2 cellular contexts compared by ENCODE assay signal in genomic region chr4:157895205-157895604, GRCh38.
A peak's percentile ranks its signal among the peaks of the same experiment; 100 is the strongest.
TF ChIP-seq lines count a peak whose summit lies in the region.

No MANE protein-coding gene starts in this region.

TF ChIP-seq in GM23338, 12 proteins besides CTCF, POLR2A, EP300 and RAD21 (continued from another document):
- TF ChIP-seq ZNF114 (CRISPR knock-in tag; IDR thresholded peaks at IDR 0.05) = no peak
- no peak for TF ChIP-seq JUNB (IDR thresholded peaks at IDR 0.05; ENCODE audit: unreplicated experiment)
- no peak for TF ChIP-seq EZH2 (IDR thresholded peaks at IDR 0.05; ENCODE audit: low read depth, unreplicated experiment)
- TF ChIP-seq EZH2phosphoT487 (IDR thresholded peaks at IDR 0.05; ENCODE audit: unreplicated experiment) = no peak
- TF ChIP-seq STAT1 (IDR thresholded peaks at IDR 0.05; ENCODE audit: unreplicated experiment) = no peak
- TF ChIP-seq ETS1 (IDR thresholded peaks at IDR 0.05) = no peak
- TF ChIP-seq ZNF462 (CRISPR knock-in tag; IDR thresholded peaks at IDR 0.05) = no peak
- no peak for TF ChIP-seq ZNF331 (CRISPR knock-in tag; IDR thresholded peaks at IDR 0.05; ENCODE audit: low read depth)
- TF ChIP-seq NANOG (IDR thresholded peaks at IDR 0.05; ENCODE audit: borderline replicate concordance) = no peak
- no peak for TF ChIP-seq REST (IDR thresholded peaks at IDR 0.05; ENCODE audit: unreplicated experiment)
- TF ChIP-seq CREB1 (CRISPR knock-in tag; IDR thresholded peaks at IDR 0.05; ENCODE audit: low read depth) = no peak
TF ChIP-seq in GM23338: peak in this region for 0.

TF ChIP-seq in H1, 55 proteins besides CTCF, POLR2A, EP300 and RAD21:
- TF ChIP-seq PHF8 (conservative IDR thresholded peaks at IDR 0.05; ENCODE audit: low read depth, low read length) = no peak
- peak; percentile 60 for TF ChIP-seq MAX (IDR thresholded peaks at IDR 0.05)
- 0 out of 2 replicates have a peak, but pooled peaks have one; percentile 13 for TF ChIP-seq E2F6 (IDR thresholded peaks at IDR 0.05)
- no peak for TF ChIP-seq JUND (IDR thresholded peaks at IDR 0.05; ENCODE audit: low read length)
- no peak for TF ChIP-seq TEAD4 (IDR thresholded peaks at IDR 0.05; ENCODE audit: low read depth, low read length)
- TF ChIP-seq CBX8 (IDR thresholded peaks at IDR 0.05; ENCODE audit: borderline replicate concordance, low read depth, low read length) = no peak
